10 cellular contexts compared by ENCODE assay signal in the genomic region with DNA sequence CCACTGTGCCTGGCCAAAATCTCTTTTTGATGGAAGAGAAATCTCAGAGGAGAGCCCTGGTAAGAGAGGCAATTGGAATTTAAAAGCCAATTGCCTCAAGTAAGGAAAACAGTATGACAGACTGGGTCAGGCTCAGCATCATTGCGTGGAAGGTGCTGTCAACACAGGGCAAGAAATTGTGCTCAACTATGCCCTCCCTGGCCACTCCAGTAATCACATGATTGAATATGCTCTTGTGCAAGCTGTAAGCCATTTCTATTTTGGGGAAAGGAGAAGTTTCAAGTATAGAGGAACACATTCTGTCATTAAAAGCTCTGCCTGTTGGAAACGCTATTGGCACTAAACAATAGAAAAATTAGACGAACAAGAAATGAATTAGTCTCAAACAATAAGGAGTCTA.
DNase-seq lines count a peak whose midpoint lies in the region; ATAC-seq and TF ChIP-seq lines count a peak whose summit lies in the region.
"Had no signal": no experiment of that assay in that cellular context is flagged by ENCODE, and none has a peak within 500 bp of the region (broad histone marks: within the 10 kb centered on the region; RNA-seq: fewer than 3 reads in every experiment).

No MANE protein-coding gene starts in this region.

- POLR2A ChIA-PET in naive thymus-derived CD4-positive, alpha-beta T cell (lab: Charles Lee): no interaction called here

- no peak overlapping the region for H3K27ac ChIP-seq in endodermal cell (ENCODE audit: low read depth, low read length)
- H3K27ac ChIP-seq in naive thymus-derived CD4-positive, alpha-beta T cell (ENCODE audit: low read depth, low read length): no peak overlapping the region

- no peak overlapping the region for H3K4me3 ChIP-seq in endodermal cell (ENCODE audit: low read length)
- no peak overlapping the region for H3K4me3 ChIP-seq in naive thymus-derived CD4-positive, alpha-beta T cell (ENCODE audit: low read length)

- peak; percentile 60 for TF ChIP-seq CTCF in endodermal cell (conservative IDR thresholded peaks at IDR 0.05)

- no peaks in the 10 kb centered on the region for H3K9me3 Mint-ChIP-seq in endodermal cell
- peaks cover 0 to 31% (median 0%) of the 10 kb centered on the region in 11 donors for H3K9me3 Mint-ChIP-seq in naive thymus-derived CD4-positive, alpha-beta T cell
- peaks cover 3% of the 10 kb centered on the region for H3K9me3 Mint-ChIP-seq in activated T-helper 2 cell treated with anti-CD3 and anti-CD28 coated beads, Interferon-gamma antibody, Interleukin-2, Interleukin-4, amounts not matched to agents 10 μg/mL and 5 μg/mL and 100 μg/mL, durations not matched to agents 14 hours and 24 hours and 36 hours

- H3K27me3 Mint-ChIP-seq in endodermal cell (ENCODE audit: insufficient read depth): no peaks in the 10 kb centered on the region
- H3K27me3 Mint-ChIP-seq in naive thymus-derived CD4-positive, alpha-beta T cell: no peaks in the 10 kb centered on the region
- no peaks in the 10 kb centered on the region for H3K27me3 Mint-ChIP-seq in activated T-helper 2 cell treated with anti-CD3 and anti-CD28 coated beads, Interferon-gamma antibody, Interleukin-2, Interleukin-4, amounts not matched to agents 10 μg/mL and 5 μg/mL and 100 μg/mL, durations not matched to agents 14 hours and 24 hours and 36 hours (ENCODE audit: low read depth)

- H3K27me3 ChIP-seq in endodermal cell (ENCODE audit: control insufficient read depth, insufficient read depth, low read length, poor library complexity, severe bottlenecking): no peaks in the 10 kb centered on the region
- H3K27me3 ChIP-seq in naive thymus-derived CD4-positive, alpha-beta T cell (ENCODE audit: control insufficient read depth in 2 of 2, insufficient read depth in 2 of 2, low read length in 2 of 2): no peaks in the 10 kb centered on the region

- no peak overlapping the region for H3K9ac ChIP-seq in endodermal cell (ENCODE audit: extremely low read depth, low read length, poor library complexity, severe bottlenecking)

- H3K36me3 ChIP-seq in endodermal cell (ENCODE audit: control insufficient read depth, insufficient read depth, low read length): no peaks in the 10 kb centered on the region
- no peaks in the 10 kb centered on the region for H3K36me3 ChIP-seq in naive thymus-derived CD4-positive, alpha-beta T cell (ENCODE audit: control insufficient read depth in 2 of 3, insufficient read depth in 3 of 3, low read length in 3 of 3)

- no peaks in the 10 kb centered on the region for H3K36me3 Mint-ChIP-seq in endodermal cell (ENCODE audit: low read depth)
- no peaks in the 10 kb centered on the region for H3K36me3 Mint-ChIP-seq in naive thymus-derived CD4-positive, alpha-beta T cell
- no peaks in the 10 kb centered on the region for H3K36me3 Mint-ChIP-seq in activated T-helper 2 cell treated with anti-CD3 and anti-CD28 coated beads, Interferon-gamma antibody, Interleukin-2, Interleukin-4, amounts not matched to agents 10 μg/mL and 5 μg/mL and 100 μg/mL, durations not matched to agents 14 hours and 24 hours and 36 hours (ENCODE audit: low read depth)

- no peaks in the 10 kb centered on the region for H3K4me1 ChIP-seq in endodermal cell (ENCODE audit: control insufficient read depth, insufficient read depth, low read length)
- no peaks in the 10 kb centered on the region for H3K4me1 ChIP-seq in naive thymus-derived CD4-positive, alpha-beta T cell (ENCODE audit: control insufficient read depth in 2 of 2, insufficient read depth in 2 of 2, low read length in 2 of 2)

- H3K4me1 Mint-ChIP-seq in endodermal cell: peaks cover 4% of the 10 kb centered on the region
- peaks cover 0 to 2% (median 0%) of the 10 kb centered on the region in 7 donors for H3K4me1 Mint-ChIP-seq in naive thymus-derived CD4-positive, alpha-beta T cell
- no peaks in the 10 kb centered on the region for H3K4me1 Mint-ChIP-seq in activated T-helper 2 cell treated with anti-CD3 and anti-CD28 coated beads, Interferon-gamma antibody, Interleukin-2, Interleukin-4, amounts not matched to agents 10 μg/mL and 5 μg/mL and 100 μg/mL, durations not matched to agents 14 hours and 24 hours and 36 hours (ENCODE audit: low read depth)

- H3K4me3 Mint-ChIP-seq in endodermal cell: no peak overlapping the region
- H3K4me3 Mint-ChIP-seq in naive thymus-derived CD4-positive, alpha-beta T cell: no peak overlapping the region
- no peak overlapping the region for H3K4me3 Mint-ChIP-seq in activated T-helper 2 cell treated with anti-CD3 and anti-CD28 coated beads, Interferon-gamma antibody, Interleukin-2, Interleukin-4, amounts not matched to agents 10 μg/mL and 5 μg/mL and 100 μg/mL, durations not matched to agents 14 hours and 24 hours and 36 hours (ENCODE audit: low read depth)

- no peaks in the 10 kb centered on the region for H3K9me3 ChIP-seq in endodermal cell (ENCODE audit: control insufficient read depth, low read length)
- no peaks in the 10 kb centered on the region for H3K9me3 ChIP-seq in naive thymus-derived CD4-positive, alpha-beta T cell (ENCODE audit: control insufficient read depth in 2 of 3, low read length in 3 of 3)

- no peak overlapping the region for H3K27ac Mint-ChIP-seq in endodermal cell
- no peak overlapping the region for H3K27ac Mint-ChIP-seq in naive thymus-derived CD4-positive, alpha-beta T cell
- H3K27ac Mint-ChIP-seq in activated T-helper 2 cell treated with anti-CD3 and anti-CD28 coated beads, Interferon-gamma antibody, Interleukin-2, Interleukin-4, amounts not matched to agents 10 μg/mL and 5 μg/mL and 100 μg/mL, durations not matched to agents 14 hours and 24 hours and 36 hours: no peak overlapping the region

- CTCF ChIA-PET in naive thymus-derived CD4-positive, alpha-beta T cell (lab: Charles Lee): no interaction called here

- ATAC-seq in Right ventricle myocardium superior (ENCODE audit: poor library complexity): peak; percentile 55
- no peak for ATAC-seq in Right ventricle myocardium inferior
- ATAC-seq in naive thymus-derived CD4-positive, alpha-beta T cell: no peak
- no peak for ATAC-seq in HG03439 (IDR thresholded peaks at IDR 0.05; ENCODE audit: unreplicated experiment)
- ATAC-seq in HG02678 (IDR thresholded peaks at IDR 0.05; ENCODE audit: unreplicated experiment): no peak
- ATAC-seq: stimulated activated naive CD8-positive, alpha-beta T cell treated with anti-CD3 and anti-CD28 coated beads, Interleukin-15, Interleukin-2, amounts not matched to agents 100 U/mL and 50 U/mL, for 24 hours had no signal

- WGBS in endodermal cell (ENCODE audit: insufficient coverage in 1 of 2, insufficient read length in 1 of 2), 2 experiments: 88 to 89% methylated on average over 1 to 3 of the region's 3 CpGs

- intact Hi-C loops in Right ventricle myocardium superior (cut with DNase I) (no loop called here), Right ventricle myocardium inferior (cut with DNase I) (no loop called here)
- intact Hi-C loops in naive thymus-derived CD4-positive, alpha-beta T cell (cut with micrococcal nuclease): no loop called here
- intact Hi-C loops in activated T-helper 2 cell treated with anti-CD3 and anti-CD28 coated beads, Interferon-gamma antibody, Interleukin-2, Interleukin-4, amounts not matched to agents 10 μg/mL and 5 μg/mL and 100 μg/mL, durations not matched to agents 14 hours and 24 hours and 36 hours (cut with micrococcal nuclease): no loop called here

- no peak for DNase-seq in Right ventricle myocardium superior
- no peak for DNase-seq in Right ventricle myocardium inferior (ENCODE audit: missing footprints)
- peak; percentile 47 for DNase-seq in NOMO-1 treated with dmso at 0.1 percent for 144 hours (lab: John Stamatoyannopoulos, UW; ENCODE audit: unreplicated experiment)
- DNase-seq in endodermal cell: peak; percentile 58
- no peak for DNase-seq in naive thymus-derived CD4-positive, alpha-beta T cell
- no peak for DNase-seq in activated T-helper 2 cell treated with anti-CD3 and anti-CD28 coated beads, Interferon-gamma antibody, Interleukin-2, Interleukin-4, amounts not matched to agents 10 μg/mL and 5 μg/mL and 100 μg/mL, durations not matched to agents 14 hours and 24 hours and 36 hours (ENCODE audit: low spot score)
- DNase-seq: stimulated activated naive CD8-positive, alpha-beta T cell treated with anti-CD3 and anti-CD28 coated beads, Interleukin-15, Interleukin-2, amounts not matched to agents 100 U/mL and 50 U/mL, for 24 hours; T-helper 1 cell had no signal

Comparison
In these comparisons a context has a peak if more than half of its experiments do, and no peak if none do; other contexts are left out.
1. DNase-seq: peak in NOMO-1 treated with dmso at 0.1 percent for 144 hours (single experiment) and endodermal cell (single experiment); none in Right ventricle myocardium superior (single experiment), Right ventricle myocardium inferior (single experiment), naive thymus-derived CD4-positive, alpha-beta T cell (0 of 9) and activated T-helper 2 cell treated with anti-CD3 and anti-CD28 coated beads, Interferon-gamma antibody, Interleukin-2, Interleukin-4, amounts not matched to agents 10 μg/mL and 5 μg/mL and 100 μg/mL, durations not matched to agents 14 hours and 24 hours and 36 hours (single experiment).